In the genomic region with DNA sequence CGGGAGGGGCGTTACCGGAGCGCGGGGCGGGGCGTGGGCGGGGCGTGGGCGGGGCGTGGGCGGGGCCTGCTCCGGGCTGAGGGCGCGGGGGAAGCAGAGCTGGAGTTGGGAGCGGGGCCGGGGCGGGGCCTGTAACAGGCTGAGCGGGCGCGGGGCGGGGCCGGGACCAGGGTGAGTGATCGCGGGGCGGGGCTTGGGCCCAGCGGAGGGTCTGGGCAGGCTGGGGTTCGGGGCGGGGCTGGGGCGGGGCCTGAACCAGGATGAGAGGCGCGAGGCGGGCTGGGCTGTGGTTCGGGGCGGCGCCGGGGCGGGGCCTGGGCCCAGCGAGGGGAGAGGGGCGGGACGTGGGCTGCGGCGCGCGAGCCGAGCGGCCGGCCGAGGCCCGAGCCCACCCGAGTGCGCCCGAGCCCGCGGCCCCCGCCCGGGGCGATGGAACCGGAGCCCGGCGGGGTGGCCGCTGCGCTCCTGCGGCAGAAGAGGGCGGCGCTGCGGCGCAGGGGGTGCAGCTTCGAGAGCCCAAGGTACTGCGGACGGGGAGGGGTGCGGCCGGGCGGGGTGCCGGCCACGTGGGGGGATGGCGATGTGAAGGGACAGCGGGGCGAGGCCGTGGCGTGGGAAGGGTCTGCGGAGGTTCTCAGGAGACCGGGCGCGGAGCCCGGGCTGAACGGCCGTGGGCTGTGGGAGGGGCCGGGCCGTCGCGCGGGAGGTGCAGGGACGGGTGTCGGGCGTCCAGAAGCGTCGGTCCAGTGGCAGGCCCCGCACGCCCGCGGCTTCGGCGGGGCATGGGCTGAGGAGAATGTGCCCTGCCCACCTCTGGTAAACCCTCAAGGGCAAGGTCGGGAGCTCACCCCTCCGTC, we compare ENCODE assay signal across 7 cellular contexts. TPM values are rescaled to one million over a fixed set of nuclear protein-coding genes. Genes with fewer than 3 reads are reported as not detected.
DNase-seq lines count a peak whose midpoint lies in the region; ATAC-seq and TF ChIP-seq lines count a peak whose summit lies in the region.

No MANE protein-coding gene starts in this region.

- peaks cover 14% of the 10 kb centered on the region for H3K27me3 ChIP-seq in kidney epithelial cell (ENCODE audit: control insufficient read depth, insufficient read depth, low read length)

- DNase-seq in NCI-H2227 treated with DMSO at 0.1 percent for 48 hours (lab: John Stamatoyannopoulos, UW), result peak; percentile 80
- peak; percentile 89 for DNase-seq in activated CD4-positive, alpha-beta T cell treated with anti-CD3 and anti-CD28 coated beads for 1 hour
- DNase-seq in cerebellar nuclear complex (lab: John Stamatoyannopoulos, UW), result peak; percentile 60 to 81
- no peak for DNase-seq in kidney epithelial cell (ENCODE audit: low read depth)
- DNase-seq in stimulated activated CD4-positive, alpha-beta T cell treated with anti-CD3 and anti-CD28 coated beads, Interleukin-12 subunit alpha, Interleukin-12 subunit beta, amount 100 ng/mL, for 48 hours (ENCODE audit: low read depth in 2 of 3, low spot score in 1 of 3), result peak; percentile 88 to 92 (median 90)

- no peaks in the 10 kb centered on the region for H3K36me3 ChIP-seq in kidney epithelial cell (ENCODE audit: control insufficient read depth, insufficient read depth, low read length)

- TF ChIP-seq CTCF in kidney epithelial cell (IDR thresholded peaks at IDR 0.05; ENCODE audit: insufficient read depth, low read length, poor library complexity, severe bottlenecking), result no peak

- H3K4me3 ChIP-seq in kidney epithelial cell (ENCODE audit: low read depth, low read length), result peak overlapping the region; percentile 68

- ATAC-seq in GM18519 (IDR thresholded peaks at IDR 0.05; ENCODE audit: low FRiP score, unreplicated experiment), result peak; percentile 31
- ATAC-seq in HG03095 (IDR thresholded peaks at IDR 0.05; ENCODE audit: unreplicated experiment), result peak; percentile 35

RNA-seq across cellular contexts. Expression of a gene that starts 39.5 kb away (rescaled TPM):
- total RNA-seq in kidney epithelial cell, result 2.7 and 5.3 TPM in 2 replicates
